ENCODE assay signal across 8 cellular contexts in genomic region chr5:55712023-55712859, GRCh38. TPM values are rescaled to one million over a fixed set of nuclear protein-coding genes. Genes with fewer than 3 reads are reported as not detected.
A peak's percentile ranks its signal among the peaks of the same experiment; 100 is the strongest.
DNase-seq lines count a peak whose midpoint lies in the region; ATAC-seq, FAIRE-seq and TF ChIP-seq lines count a peak whose summit lies in the region.

Gene SLC38A9 (minus strand): TSS chr5:55712324. CDS start chr5:55697958, 14,366 bp downstream.

- no peaks in the 10 kb centered on the region for H3K9me2 ChIP-seq in OCI-LY7 (ENCODE audit: insufficient read depth, low read length)

- no peaks in the 10 kb centered on the region for H4K20me1 ChIP-seq in OCI-LY7 (ENCODE audit: insufficient read depth, low read length)

- DNase-seq in D721Med (ENCODE audit: insufficient read length, low spot score) (peak; percentile 79), HuH-7.5 (ENCODE audit: low spot score) (peak; percentile 57), OCI-LY7 (ENCODE audit: low spot score) (peak; percentile 92), activated T-cell treated with anti-CD3 and anti-CD28 coated beads for 1 hour (ENCODE audit: low read depth) (peak; percentile 84), epithelial cell of prostate (ENCODE audit: low read depth, low spot score) (peak; percentile 64), mucosa of descending colon (peak; percentile 97 to 98 (median 97))
- DNase-seq in stimulated activated CD8-positive, alpha-beta memory T cell treated with anti-CD3 and anti-CD28 coated beads, Interleukin-4, amount 100 ng/mL, for 24 hours (ENCODE audit: low read depth) = peak; percentile 90

- CTCF ChIA-PET in OCI-LY7 (lab: Charles Lee; ENCODE audit: unreplicated experiment) = no interaction called here

- peaks cover 22% of the 10 kb centered on the region for H3K4me1 ChIP-seq in OCI-LY7 (ENCODE audit: insufficient read depth, low read length, poor library complexity, severe bottlenecking)
- H3K4me1 ChIP-seq in mucosa of descending colon (ENCODE audit: low read depth) = no peaks in the 10 kb centered on the region

- POLR2A ChIA-PET in OCI-LY7 (lab: Charles Lee) = interaction anchor here (0.9 to 1.5 kb wide), 3 partner anchors 8 to 370 kb away, joined by 3 to 6 read pairs (median 4); no protein-coding TSS in a partner anchor

- H3K27ac ChIP-seq in OCI-LY7 (ENCODE audit: low read depth, low read length, poor library complexity, severe bottlenecking) (peak within 1 kb of the TSS; percentile 25), epithelial cell of prostate (peak within 1 kb of the TSS; percentile 42)

- ATAC-seq in GM21526 (IDR thresholded peaks at IDR 0.05; ENCODE audit: low FRiP score, unreplicated experiment) = peak; percentile 99
- peak; percentile 99 for ATAC-seq in mucosa of descending colon

- H2AFZ ChIP-seq in OCI-LY7 (ENCODE audit: low read length) = peak within 1 kb of the TSS; percentile 98

- no peak for TF ChIP-seq CTCF in D721Med (IDR thresholded peaks at IDR 0.05; ENCODE audit: insufficient read depth, missing control alignments)
- no peak for TF ChIP-seq CTCF in OCI-LY7 (conservative IDR thresholded peaks at IDR 0.05; ENCODE audit: low read length)
- TF ChIP-seq CTCF in mucosa of descending colon (IDR thresholded peaks at IDR 0.05) = no peak

- H3K9me3 ChIP-seq in OCI-LY7 (ENCODE audit: low read length) (no peaks in the 10 kb centered on the region), mucosa of descending colon (no peaks in the 10 kb centered on the region)

- peaks cover 8% of the 10 kb centered on the region; the same call in 1 of the 2 replicates for H3K79me2 ChIP-seq in OCI-LY7 (ENCODE audit: insufficient read depth, low read depth, low read length)

- BruUV-seq in OCI-LY7 (replicated peaks; lab: Mats Ljungman, UMichigan) = TSS peak; percentile 83

- H3K4me2 ChIP-seq in OCI-LY7 (ENCODE audit: low read length) = peak within 1 kb of the TSS; percentile 93

- H3K36me3 ChIP-seq in OCI-LY7 (ENCODE audit: insufficient read depth, low read length) (peaks cover 21% of the 10 kb centered on the region), mucosa of descending colon (ENCODE audit: low read depth) (no peaks in the 10 kb centered on the region)

- intact Hi-C loops in OCI-LY7 (cut with micrococcal nuclease; ENCODE audit: unreplicated experiment) (no loop called here), mucosa of descending colon (cut with DNase I, micrococcal nuclease) (no loop called here)

- no peak for FAIRE-seq in D721Med (lab: Jason Lieb, UNC)

- H3K4me3 ChIP-seq in OCI-LY7 (ENCODE audit: low read depth, low read length, poor library complexity, severe bottlenecking) = peak within 1 kb of the TSS; percentile 88
- peak within 1 kb of the TSS; percentile 57 for H3K4me3 ChIP-seq in mucosa of descending colon

RNA-seq across cellular contexts. Expression of gene SLC38A9, which starts in this region (rescaled TPM):
- 16.4 and 20.1 TPM in 2 replicates for total RNA-seq in OCI-LY7 (2014; rRNA removed; shearing (Covaris generic))
- total RNA-seq in OCI-LY7 (2022) = 27.7 and 30.3 TPM in 2 replicates
- total RNA-seq in mucosa of descending colon = 10 to 100 TPM; 20.2 to 28.1 (median 20.6) TPM

Comparison
In these comparisons a context has a peak if more than half of its experiments do, and no peak if none do; other contexts are left out.
1. Peak in every context shown above with its lines: DNase-seq, ATAC-seq, H3K4me3 ChIP-seq and H3K27ac ChIP-seq.